ENCODE assay signal across 31 cellular contexts in the genomic region with DNA sequence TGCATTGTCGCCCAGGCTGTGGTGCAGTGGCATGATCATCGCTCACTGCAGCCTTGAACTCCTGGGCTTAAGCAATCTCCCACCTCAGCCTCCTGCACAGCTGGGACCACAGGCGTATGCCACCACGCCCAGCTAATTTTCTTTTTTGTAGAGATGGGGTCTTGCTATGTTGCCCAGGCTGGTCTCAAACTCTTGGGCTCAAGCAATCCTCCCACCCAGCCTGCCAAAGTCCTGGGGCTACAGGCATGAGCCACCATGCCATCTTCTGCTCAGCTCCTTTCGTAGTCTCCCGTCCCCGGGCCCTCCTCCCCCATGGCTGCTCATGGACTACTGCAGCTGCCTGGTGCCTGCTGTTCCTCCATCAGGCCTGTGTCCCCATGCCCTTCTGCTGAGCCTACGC.
"Had no signal": no experiment of that assay in that cellular context is flagged by ENCODE, and none has a peak within 500 bp of the region (broad histone marks: within the 10 kb centered on the region; RNA-seq: fewer than 3 reads in every experiment).

No MANE protein-coding gene starts in this region.

- H3K4me3 ChIP-seq: MG63, Peyer's patch, SJSA1 had no signal

- H3K4me1 Mint-ChIP-seq: activated naive CD8-positive, alpha-beta T cell treated with anti-CD3 and anti-CD28 coated beads for 36 hours had no signal

- H3K4me1 ChIP-seq: Peyer's patch, SJSA1 had no signal

- H3K4me2 ChIP-seq: SK-N-SH had no signal

- H3K27me3 ChIP-seq: brain microvascular endothelial cell, MG63, Peyer's patch, SJSA1 had no signal

- DNase-seq: activated CD8-positive, alpha-beta memory T cell treated with anti-CD3 and anti-CD28 coated beads, Interleukin-2, amount 50 U/mL, for 4 hours; activated naive CD4-positive, alpha-beta T cell; activated naive CD4-positive, alpha-beta T cell treated with anti-CD3 and anti-CD28 coated beads, Interleukin-2, amount 50 U/mL, for 16 hours; activated naive CD8-positive, alpha-beta T cell treated with anti-CD3 and anti-CD28 coated beads for 36 hours; activated T-cell treated with anti-CD3 and anti-CD28 coated beads for 4 hours; activated T-cell treated with anti-CD3 and anti-CD28 coated beads, Interleukin-2, amount 50 U/mL, for 4 hours; amniotic stem cell; aorta; brain microvascular endothelial cell; central memory CD4-positive, alpha-beta T cell; Kasumi-1; KG1; MG63; NCI-H1048; NCI-H1105 treated with DMSO at 0.1 percent for 48 hours; NCI-H1436; NCI-H1694 treated with DMSO at 0.1 percent for 48 hours; NCI-H2029; NCI-H510A; NCI-H526; NCI-H748 treated with DMSO at 0.1 percent for 48 hours; NK-92 treated with Interleukin-12 subunit alpha and Interleukin-12 subunit beta, amount 100 ng/mL, for 24 hours; PC-3; Peyer's patch; RPMI8226; SHP77 treated with DMSO at 0.1 percent for 48 hours; SK-N-SH; T1000; WERI-Rb-1 had no signal

- H3K9me3 Mint-ChIP-seq: activated naive CD8-positive, alpha-beta T cell treated with anti-CD3 and anti-CD28 coated beads for 36 hours; activated T-cell treated with anti-CD3 and anti-CD28 coated beads, Interleukin-2, amount 50 U/mL, for 4 hours; activated T-helper 1 cell treated with anti-CD3 and anti-CD28 coated beads, Interleukin-12 subunit alpha, Interleukin-12 subunit beta, Interleukin-2, Interleukin-4 antibody, amounts not matched to agents 30 ng/mL and 10 ng/mL and 1 ng/mL, durations not matched to agents 14 hours and 24 hours and 36 hours had no signal

- H3K9ac ChIP-seq: SK-N-SH had no signal

- H3K27ac Mint-ChIP-seq: activated T-helper 1 cell treated with anti-CD3 and anti-CD28 coated beads, Interleukin-12 subunit alpha, Interleukin-12 subunit beta, Interleukin-2, Interleukin-4 antibody, amounts not matched to agents 30 ng/mL and 10 ng/mL and 1 ng/mL, durations not matched to agents 14 hours and 24 hours and 36 hours had no signal

- H3K9me3 ChIP-seq: MG63, Peyer's patch, SJSA1, SK-N-SH had no signal

- ATAC-seq: activated T-cell treated with anti-CD3 and anti-CD28 coated beads, Interleukin-2, amount 50 U/mL, for 4 hours; PC-3 had no signal

- H3K36me3 ChIP-seq: brain microvascular endothelial cell, MG63, SJSA1 had no signal

- H3K27ac ChIP-seq: brain microvascular endothelial cell, SJSA1, WERI-Rb-1 had no signal

- H3K4me3 Mint-ChIP-seq: activated naive CD8-positive, alpha-beta T cell treated with anti-CD3 and anti-CD28 coated beads for 36 hours; activated T-cell treated with anti-CD3 and anti-CD28 coated beads, Interleukin-2, amount 50 U/mL, for 4 hours; activated T-helper 1 cell treated with anti-CD3 and anti-CD28 coated beads, Interleukin-12 subunit alpha, Interleukin-12 subunit beta, Interleukin-2, Interleukin-4 antibody, amounts not matched to agents 30 ng/mL and 10 ng/mL and 1 ng/mL, durations not matched to agents 14 hours and 24 hours and 36 hours had no signal

- H3K27me3 Mint-ChIP-seq: activated naive CD8-positive, alpha-beta T cell treated with anti-CD3 and anti-CD28 coated beads for 36 hours had no signal
